28 cellular contexts compared by ENCODE assay signal in the genomic region with DNA sequence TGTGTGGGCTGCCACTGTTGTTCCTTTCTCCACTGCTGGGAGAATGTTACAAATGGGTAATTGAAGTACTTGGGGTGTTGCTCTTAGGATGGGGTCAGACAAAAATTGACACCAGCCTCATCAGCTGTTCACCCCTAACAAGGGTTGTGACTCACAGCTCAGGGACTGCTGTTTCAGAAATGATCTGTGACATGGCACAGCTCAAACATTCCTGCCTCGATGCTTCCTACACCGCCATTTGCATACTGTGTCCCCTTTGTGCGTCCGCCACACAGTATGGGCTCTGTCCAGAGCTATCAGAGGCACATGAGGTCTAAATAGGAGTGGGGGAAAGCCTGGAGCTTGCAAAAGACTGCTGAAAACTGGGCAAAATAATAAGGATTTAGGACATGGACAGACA. TPM values are rescaled to one million over a fixed set of nuclear protein-coding genes. Genes with fewer than 3 reads are reported as not detected.
A peak's percentile ranks its signal among the peaks of the same experiment; 100 is the strongest.
DNase-seq lines count a peak whose midpoint lies in the region; ATAC-seq, FAIRE-seq and TF ChIP-seq lines count a peak whose summit lies in the region.
"Had no signal": no experiment of that assay in that cellular context is flagged by ENCODE, and none has a peak within 500 bp of the region (broad histone marks: within the 10 kb centered on the region; RNA-seq: fewer than 3 reads in every experiment).

No MANE protein-coding gene starts in this region.

- no peak overlapping the region for H4K8ac ChIP-seq in mesenchymal stem cell (ENCODE audit: low read length)

- H3K27ac Mint-ChIP-seq in activated CD4-positive, alpha-beta memory T cell treated with anti-CD3 and anti-CD28 coated beads for 36 hours, result no peak overlapping the region
- H3K27ac Mint-ChIP-seq: activated CD4-positive, alpha-beta T cell treated with anti-CD3 and anti-CD28 coated beads for 36 hours; activated naive CD4-positive, alpha-beta T cell treated with anti-CD3 and anti-CD28 coated beads for 36 hours; CD4-positive, alpha-beta T cell; naive thymus-derived CD8-positive, alpha-beta T cell; T-helper 1 cell treated with Interleukin-12 subunit alpha and Interleukin-12 subunit beta and Interleukin-4 antibody, amounts not matched to agents 30 μg/mL and 1 μg/mL, for 36 hours had no signal

- POLR2A ChIA-PET in SK-N-SH (lab: Yijun Ruan, JAX), result interaction anchor here (2.4 kb wide), 1 partner anchor 27 kb away, joined by 8 read pairs; no protein-coding TSS in a partner anchor
- POLR2A ChIA-PET in GM12878 (lab: Charles Lee), result interaction anchor here (1.0 to 1.2 kb wide), 2 partner anchors 10 to 25 kb away, joined by 3 read pairs; no protein-coding TSS in a partner anchor
- POLR2A ChIA-PET in activated CD4-positive, alpha-beta memory T cell treated with anti-CD3 and anti-CD28 coated beads for 36 hours (lab: Charles Lee), result no interaction called here

- ATAC-seq in SK-N-SH treated with all-trans-retinoic acid at 6 μM for 48 hours (no peak), GM12878 (no peak), sciatic nerve (peak; percentile 81)
- ATAC-seq: activated CD4-positive, alpha-beta T cell treated with anti-CD3 and anti-CD28 coated beads for 36 hours; activated T-cell treated with anti-CD3 and anti-CD28 coated beads, Interleukin-2, amount 50 U/mL, for 4 hours; naive thymus-derived CD8-positive, alpha-beta T cell had no signal

- CTCF ChIA-PET in SK-N-SH (lab: Yijun Ruan, JAX) (interaction anchor here (0.6 to 4.5 kb wide), 4 partner anchors 9 to 585 kb away, joined by 3 to 26 read pairs (median 4); no protein-coding TSS in a partner anchor), GM12878 (lab: Yijun Ruan, JAX) (interaction anchor here (0.6 to 50.9 kb wide), 5 partner anchors 10 to 561 kb away, joined by 3 to 939 read pairs (median 3); partner anchors contain the start of gene SSR3)
- CTCF ChIA-PET in activated CD4-positive, alpha-beta memory T cell treated with anti-CD3 and anti-CD28 coated beads for 36 hours (lab: Charles Lee), result interaction anchor here (1.0 to 1.4 kb wide), 2 partner anchors 12 to 27 kb away, joined by 3 to 4 read pairs; no protein-coding TSS in a partner anchor

- no peak overlapping the region for H3K23ac ChIP-seq in mesenchymal stem cell (ENCODE audit: low read length in 2 of 2)

- no peak overlapping the region for H2BK120ac ChIP-seq in mesenchymal stem cell (ENCODE audit: low read depth, low read length)

- SMC1A ChIA-PET in GM12878 (lab: Charles Lee; ENCODE audit: uncharacterized antibody, unreplicated experiment), result interaction anchor here (0.7 to 3.0 kb wide), 10 partner anchors 10 to 34 kb away, joined by 3 to 28 read pairs (median 5); no protein-coding TSS in a partner anchor

- H3K36me3 ChIP-seq in SK-N-SH (replicated peaks in 1 of 2; ENCODE audit: control insufficient read depth in 1 of 2, insufficient read depth in 2 of 2, low read length in 1 of 2) (no peaks in the 10 kb centered on the region), GM12878 (ENCODE audit: control insufficient read depth in 2 of 2, insufficient read depth in 2 of 2, low read length in 1 of 2) (no peaks in the 10 kb centered on the region), mesenchymal stem cell (ENCODE audit: control insufficient read depth in 1 of 2, insufficient read depth in 2 of 2, low read depth in 1 of 2, low read length in 2 of 2) (no peaks in the 10 kb centered on the region)
- H3K36me3 ChIP-seq: HAP-1, pancreas, Peyer's patch, SJSA1 had no signal

- H3K79me2 ChIP-seq in SK-N-SH (ENCODE audit: insufficient read depth) (no peaks in the 10 kb centered on the region), GM12878 (ENCODE audit: control insufficient read depth, insufficient read depth, low read length) (no peaks in the 10 kb centered on the region)

- H3K4me1 ChIP-seq in SK-N-SH (ENCODE audit: control insufficient read depth in 1 of 2, insufficient read depth in 2 of 2, low read depth in 1 of 2, low read length in 1 of 2) (peaks cover under 1 to 15% of the 10 kb centered on the region in 2 experiments; a peak in 2 of 4 replicates), GM12878 (ENCODE audit: control insufficient read depth, insufficient read depth, low read length) (no peaks in the 10 kb centered on the region), mesenchymal stem cell (ENCODE audit: control insufficient read depth, insufficient read depth, low read depth, low read length) (peaks cover 3% of the 10 kb centered on the region)

- H3K9ac ChIP-seq in SK-N-SH, result no peak overlapping the region
- no peak overlapping the region for H3K9ac ChIP-seq in GM12878 (ENCODE audit: control insufficient read depth, insufficient read depth, low read length)
- H3K9ac ChIP-seq in mesenchymal stem cell (ENCODE audit: low read length), result no peak overlapping the region

- no peaks in the 10 kb centered on the region for H3K9me2 ChIP-seq in SK-N-SH

- H3K4me3 ChIP-seq in SK-N-SH (ENCODE audit: low read depth in 2 of 2, low read length in 1 of 2) (no peak overlapping the region), GM12878 (no peak overlapping the region), mesenchymal stem cell (ENCODE audit: insufficient read depth in 1 of 2, low read depth in 1 of 2, low read length in 2 of 2) (no peak overlapping the region)
- H3K4me3 ChIP-seq: HAP-1, pancreas, Peyer's patch, SJSA1 had no signal

- TF ChIP-seq EP300 in SK-N-SH (IDR thresholded peaks at IDR 0.05; ENCODE audit: borderline replicate concordance in 1 of 2, low read depth in 1 of 2, low read length in 1 of 2), result no peak
- no peak for TF ChIP-seq EP300 in GM12878 (IDR thresholded peaks at IDR 0.05; ENCODE audit: borderline replicate concordance in 1 of 2, control insufficient read depth in 1 of 2, low read depth in 2 of 2, low read length in 2 of 2)

- H3K4me2 ChIP-seq in SK-N-SH (peak overlapping the region; percentile 57; the same call in 1 of the 2 replicates), GM12878 (ENCODE audit: control insufficient read depth, insufficient read depth) (no peak overlapping the region), mesenchymal stem cell (ENCODE audit: low read length, poor library complexity, severe bottlenecking) (no peak overlapping the region)

- no peak for TF ChIP-seq CTCF in SK-N-SH (IDR thresholded peaks at IDR 0.05)
- no peak for TF ChIP-seq CTCF in GM12878 (IDR thresholded peaks at IDR 0.05 in 2 of 3, conservative IDR thresholded peaks at IDR 0.05 in 1 of 3; ENCODE audit: control insufficient read depth in 2 of 3, extremely low read depth in 1 of 3, insufficient read depth in 1 of 3, low read depth in 3 of 3, low read length in 3 of 3)

- no peak overlapping the region for H2BK15ac ChIP-seq in mesenchymal stem cell (ENCODE audit: low read depth, poor library complexity, severe bottlenecking)

- H2AK5ac ChIP-seq in mesenchymal stem cell (ENCODE audit: low read length, severe bottlenecking), result peak overlapping the region; percentile 50

- H2BK12ac ChIP-seq in mesenchymal stem cell (ENCODE audit: low read length in 2 of 2), result peak overlapping the region in 1 of 2 experiments; percentile 47

- peaks cover 6% of the 10 kb centered on the region for H3K4me1 Mint-ChIP-seq in activated CD4-positive, alpha-beta memory T cell treated with anti-CD3 and anti-CD28 coated beads for 36 hours (ENCODE audit: low read depth)

- H3K9me3 Mint-ChIP-seq in activated CD4-positive, alpha-beta memory T cell treated with anti-CD3 and anti-CD28 coated beads for 36 hours, result no peaks in the 10 kb centered on the region
- H3K9me3 Mint-ChIP-seq: activated naive CD4-positive, alpha-beta T cell treated with anti-CD3 and anti-CD28 coated beads for 36 hours; activated T-cell treated with anti-CD3 and anti-CD28 coated beads, Interleukin-2, amount 50 U/mL, for 4 hours; CD4-positive, alpha-beta T cell; naive thymus-derived CD8-positive, alpha-beta T cell; T-helper 1 cell treated with Interleukin-12 subunit alpha and Interleukin-12 subunit beta and Interleukin-4 antibody, amounts not matched to agents 30 μg/mL and 1 μg/mL, for 36 hours had no signal

- no peak for TF ChIP-seq POLR2A in GM12878 (IDR thresholded peaks at IDR 0.05; ENCODE audit: low read depth, low read length)

- H4K20me1 ChIP-seq in SK-N-SH (ENCODE audit: insufficient read depth) (no peaks in the 10 kb centered on the region), GM12878 (ENCODE audit: control insufficient read depth, insufficient read depth) (no peaks in the 10 kb centered on the region)

- TF ChIP-seq RAD21 in SK-N-SH (IDR thresholded peaks at IDR 0.05; ENCODE audit: low read length) (no peak), GM12878 (IDR thresholded peaks at IDR 0.05; ENCODE audit: insufficient read depth, low read depth, low read length) (no peak)

- in situ Hi-C loops in GM12878 (cut with MboI), result no loop called here

- RAD21 ChIA-PET in GM12878 (lab: Charles Lee; ENCODE audit: unreplicated experiment), result interaction anchor here (0.8 to 1.3 kb wide), 2 partner anchors 21 to 23 kb away, joined by 3 read pairs; no protein-coding TSS in a partner anchor

- peak overlapping the region in 1 of 2 experiments; percentile 18; a peak in 1 of 4 replicates for H3K27ac ChIP-seq in SK-N-SH (ENCODE audit: low read depth in 2 of 2, low read length in 1 of 2)
- no peak overlapping the region for H3K27ac ChIP-seq in GM12878 (ENCODE audit: control insufficient read depth, insufficient read depth)
- H3K27ac ChIP-seq in mesenchymal stem cell (ENCODE audit: low read length, poor library complexity, severe bottlenecking), result no peak overlapping the region
- H3K27ac ChIP-seq: 22Rv1, pancreas, SJSA1 had no signal

- FAIRE-seq in GM12878 (lab: Jason Lieb, UNC), result peak; percentile 49
- FAIRE-seq: bronchial epithelial cell, G401.6, GM18507, pancreas had no signal

- H3K18ac ChIP-seq in mesenchymal stem cell (ENCODE audit: low read depth in 1 of 2, low read length in 2 of 2), result peak overlapping the region in 1 of 2 experiments; percentile 71

- H3F3A ChIP-seq in SK-N-SH (replicated peaks; ENCODE audit: insufficient read depth), result peaks cover 7% of the 10 kb centered on the region

- no peaks in the 10 kb centered on the region for H3K79me1 ChIP-seq in mesenchymal stem cell (replicated peaks; ENCODE audit: low read length, poor library complexity, severe bottlenecking)

- BruUV-seq in GM12878 (replicated peaks; lab: Mats Ljungman, UMichigan), result no TSS peak

- peak overlapping the region; percentile 23 for H4K91ac ChIP-seq in mesenchymal stem cell (ENCODE audit: low read length)

- DNase-seq in SK-N-SH (no peak), GM12878 (ENCODE audit: low read depth, low spot score) (no peak), mesenchymal stem cell (no peak), sciatic nerve (ENCODE audit: low spot score) (no peak), NCI-H2029 (lab: John Stamatoyannopoulos, UW) (no peak)
- DNase-seq in stimulated activated CD4-positive, alpha-beta T cell treated with anti-CD3 and anti-CD28 coated beads, Interleukin-12 subunit alpha, Interleukin-12 subunit beta, amount 100 ng/mL, for 4 hours, result no peak
- no peak for DNase-seq in activated CD4-positive, alpha-beta memory T cell treated with anti-CD3 and anti-CD28 coated beads for 36 hours
- DNase-seq: activated CD4-positive, alpha-beta T cell treated with anti-CD3 and anti-CD28 coated beads for 36 hours; activated naive CD4-positive, alpha-beta T cell treated with anti-CD3 and anti-CD28 coated beads for 36 hours; activated T-cell treated with anti-CD3 and anti-CD28 coated beads, Interleukin-2, amount 50 U/mL, for 4 hours; CD4-positive, alpha-beta T cell; cortex of kidney; Karpas-422; naive thymus-derived CD8-positive, alpha-beta T cell; NCI-H1694; NCI-H2171 treated with DMSO at 0.1 percent for 48 hours; NCI-H526; pancreas; Peyer's patch; stimulated activated CD4-positive, alpha-beta T cell treated with anti-CD3 and anti-CD28 coated beads, Interleukin-2, amount 100 ng/mL, for 24 hours had no signal

- H3K4ac ChIP-seq in mesenchymal stem cell (ENCODE audit: low read depth in 1 of 2, low read length in 2 of 2), result no peak overlapping the region

- H3K4me3 Mint-ChIP-seq in activated CD4-positive, alpha-beta memory T cell treated with anti-CD3 and anti-CD28 coated beads for 36 hours, result no peak overlapping the region
- H3K4me3 Mint-ChIP-seq: activated CD4-positive, alpha-beta T cell treated with anti-CD3 and anti-CD28 coated beads for 36 hours; activated naive CD4-positive, alpha-beta T cell treated with anti-CD3 and anti-CD28 coated beads for 36 hours; activated T-cell treated with anti-CD3 and anti-CD28 coated beads, Interleukin-2, amount 50 U/mL, for 4 hours; CD4-positive, alpha-beta T cell; T-helper 1 cell treated with Interleukin-12 subunit alpha and Interleukin-12 subunit beta and Interleukin-4 antibody, amounts not matched to agents 30 μg/mL and 1 μg/mL, for 36 hours had no signal

- H3K27me3 ChIP-seq in SK-N-SH (ENCODE audit: insufficient read depth) (no peaks in the 10 kb centered on the region), GM12878 (replicated peaks in 1 of 2; ENCODE audit: control insufficient read depth in 2 of 2, insufficient read depth in 2 of 2, low read length in 1 of 2) (no peaks in the 10 kb centered on the region), mesenchymal stem cell (ENCODE audit: control insufficient read depth in 1 of 2, insufficient read depth in 1 of 2, low read length in 2 of 2) (no peaks in the 10 kb centered on the region)
- H3K27me3 ChIP-seq: pancreas, Peyer's patch, SJSA1 had no signal

- H3K27me3 Mint-ChIP-seq in activated CD4-positive, alpha-beta memory T cell treated with anti-CD3 and anti-CD28 coated beads for 36 hours, result peaks cover 4% of the 10 kb centered on the region
- H3K27me3 Mint-ChIP-seq: activated CD4-positive, alpha-beta T cell treated with anti-CD3 and anti-CD28 coated beads for 36 hours; CD4-positive, alpha-beta T cell had no signal

- no peaks in the 10 kb centered on the region for H3K9me3 ChIP-seq in SK-N-SH
- no peaks in the 10 kb centered on the region for H3K9me3 ChIP-seq in GM12878 (replicated peaks; ENCODE audit: control insufficient read depth, insufficient read depth, low read length)
- H3K9me3 ChIP-seq in mesenchymal stem cell (ENCODE audit: control insufficient read depth, low read length), result no peaks in the 10 kb centered on the region
- H3K9me3 ChIP-seq: HAP-1, pancreas, Peyer's patch, SJSA1 had no signal

- intact Hi-C loops in GM12878 (cut with micrococcal nuclease; ENCODE audit: unreplicated experiment), result no loop called here
- intact Hi-C loops in sciatic nerve (cut with DNase I), result no loop called here
- intact Hi-C loops in activated CD4-positive, alpha-beta memory T cell treated with anti-CD3 and anti-CD28 coated beads for 36 hours (cut with micrococcal nuclease), result no loop called here

- no peak overlapping the region for H2BK5ac ChIP-seq in mesenchymal stem cell (ENCODE audit: low read depth, low read length, poor library complexity, severe bottlenecking)

- H2AFZ ChIP-seq in SK-N-SH (ENCODE audit: low read depth), result 0 out of 2 replicates have a peak overlapping the region, but pooled peaks have one; percentile 25
- no peak overlapping the region for H2AFZ ChIP-seq in GM12878 (ENCODE audit: control insufficient read depth, low read depth, low read length)
- H2AFZ ChIP-seq in mesenchymal stem cell (ENCODE audit: low read depth, low read length), result no peak overlapping the region

- 81% methylated on average over 4 of the region's 4 CpGs for WGBS in SK-N-SH (ENCODE audit: low lambda C conversion rate)
- 73% methylated on average over 4 of the region's 4 CpGs for WGBS in GM12878 (ENCODE audit: insufficient coverage, insufficient replicate concordance, low lambda C conversion rate, missing lambda C conversion rate)
- WGBS in mesenchymal stem cell, result 83% methylated on average over 4 of the region's 4 CpGs

- H3K14ac ChIP-seq in mesenchymal stem cell (ENCODE audit: low read length in 2 of 2), result peak overlapping the region in 1 of 2 experiments; percentile 35

- H3K36me3 Mint-ChIP-seq in activated CD4-positive, alpha-beta memory T cell treated with anti-CD3 and anti-CD28 coated beads for 36 hours, result peaks cover 3% of the 10 kb centered on the region

RNA-seq across cellular contexts. Expression of gene CCNL1, which starts 43.9 kb away (rescaled TPM):
- polyA plus RNA-seq in SK-N-SH (2012; rRNA removed) (99.8 and 131 TPM in 2 replicates), GM12878 (2011; rRNA removed) (174 and 236 TPM in 2 replicates), GM12878 (2014; fragmentation: Illumina TruSeq; extraction: Trizol) (119 and 153 TPM in 2 replicates), GM12878 (2014; fragmentation: Nextera tagmentation; extraction: Ambion mirVana) (10 to 100 TPM; 22.2 to 39.8 TPM), GM12878 (2014; rRNA removed) (127 and 135 TPM in 2 replicates), GM12878 (2016; fragmentation: Nextera tagmentation; extraction: Ambion mirVana) (100 to 1,000 TPM in 1 of 2 experiments, 10 to 100 TPM in 1; 85.1 to 111 TPM)
- 27.3 and 29.6 TPM in 2 replicates for polyA plus RNA-seq in SK-N-SH (2012; cell fraction: cytosol; rRNA removed)
- polyA plus RNA-seq in SK-N-SH (2012; cell fraction: nucleus; rRNA removed), result 490 and 685 TPM in 2 replicates
- 786 and 840 TPM in 2 replicates for total RNA-seq in GM12878 (2013; cell fraction: nucleolus; rRNA removed)
- total RNA-seq in GM12878 (2014; rRNA removed) (173 and 180 TPM in 2 replicates), GM12878 (2014; rRNA removed; fragmentation: Illumina TruSeq; extraction: Trizol) (125 and 134 TPM in 2 replicates), GM12878 (2021) (105 and 107 TPM in 2 replicates), sciatic nerve (222 TPM)
- polyA plus RNA-seq in GM12878 (2011; ENCODE audit: low read depth), result 92.3 TPM
- polyA plus RNA-seq in GM12878 (2011; cell fraction: cytosol; rRNA removed), result 54.9 and 72.4 TPM in 2 replicates
- polyA plus RNA-seq in GM12878 (2011; cell fraction: nucleus; rRNA removed), result 732 and 1,003 TPM in 2 replicates
- polyA plus RNA-seq in GM12878 (2012), result 101 and 129 TPM in 2 replicates
- polyA minus RNA-seq in GM12878 (2011; rRNA and poly(A)+ RNA removed), result 159 and 190 TPM in 2 replicates
- 50.1 and 54.2 TPM in 2 replicates for polyA minus RNA-seq in GM12878 (2011; cell fraction: cytosol; rRNA and poly(A)+ RNA removed)
- 1,045 and 1,316 TPM in 2 replicates for polyA minus RNA-seq in GM12878 (2011; cell fraction: nucleus; rRNA and poly(A)+ RNA removed)
- polyA plus RNA-seq in mesenchymal stem cell (2013, experiment 1 of 2), result 87.8 TPM
- 78.4 TPM for polyA plus RNA-seq in mesenchymal stem cell (2013, experiment 2 of 2)
- total RNA-seq in activated CD4-positive, alpha-beta memory T cell treated with anti-CD3 and anti-CD28 coated beads for 36 hours, result 100 to 1,000 TPM; 144 to 150 TPM
